10 cellular contexts compared by ENCODE assay signal in the genomic region with DNA sequence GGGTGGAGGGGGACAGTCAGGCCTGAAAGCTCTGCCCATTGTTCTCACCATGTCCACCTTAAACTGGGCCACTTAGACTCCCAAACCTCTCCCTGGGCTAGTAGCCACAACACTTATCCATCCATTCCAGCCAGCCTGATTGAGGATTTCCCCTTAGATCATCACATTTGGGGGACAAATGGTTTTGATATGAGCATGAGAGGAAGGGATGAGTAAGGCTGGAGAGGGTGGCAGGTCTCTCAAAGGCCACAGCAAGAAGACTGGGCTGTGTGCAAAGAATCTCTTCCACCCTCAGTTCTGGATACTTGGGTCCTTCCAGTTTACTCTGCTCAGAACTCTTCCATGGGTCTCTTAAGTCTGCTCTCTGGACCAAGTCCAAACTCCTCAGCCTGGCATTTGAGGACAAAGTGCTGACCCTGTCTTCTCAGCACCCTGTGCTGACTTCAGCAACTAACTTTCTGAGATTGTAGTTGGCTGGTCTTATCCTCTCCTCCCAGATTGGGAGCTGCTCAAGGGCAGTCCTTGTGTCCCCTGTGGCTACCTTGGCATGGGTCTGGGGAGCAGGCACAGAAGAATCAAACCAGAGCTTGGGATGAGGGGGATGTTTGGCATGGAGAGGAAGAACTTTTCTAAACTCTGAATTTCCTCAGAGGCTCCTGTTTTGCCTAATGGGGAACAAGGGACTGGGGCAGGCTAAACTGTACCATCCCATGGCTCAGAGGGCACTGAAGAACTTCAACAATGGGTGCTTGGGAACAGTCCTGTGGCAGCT. TPM values are rescaled to one million over a fixed set of nuclear protein-coding genes. Genes with fewer than 3 reads are reported as not detected.
A peak's percentile ranks its signal among the peaks of the same experiment; 100 is the strongest.
DNase-seq lines count a peak whose midpoint lies in the region; ATAC-seq and TF ChIP-seq lines count a peak whose summit lies in the region.
"Had no signal": no experiment of that assay in that cellular context is flagged by ENCODE, and none has a peak within 500 bp of the region (broad histone marks: within the 10 kb centered on the region; RNA-seq: fewer than 3 reads in every experiment).

No MANE protein-coding gene starts in this region.

- H3K4me1 Mint-ChIP-seq in activated naive CD8-positive, alpha-beta T cell treated with anti-CD3 and anti-CD28 coated beads for 36 hours: peaks cover 60% of the 10 kb centered on the region
- H3K4me1 Mint-ChIP-seq in natural killer cell: peaks cover 68 to 71% of the 10 kb centered on the region in 2 donors

- TF ChIP-seq CTCF in natural killer cell (IDR thresholded peaks at IDR 0.05): no peak

- H3K4me3 Mint-ChIP-seq in activated naive CD8-positive, alpha-beta T cell treated with anti-CD3 and anti-CD28 coated beads for 36 hours: no peak overlapping the region
- H3K4me3 Mint-ChIP-seq in natural killer cell: peak overlapping the region; percentile 42
- H3K4me3 Mint-ChIP-seq: nephron progenitor cell had no signal

- ATAC-seq in natural killer cell (no peak), HG03095 (IDR thresholded peaks at IDR 0.05; ENCODE audit: unreplicated experiment) (no peak), GM18907 (IDR thresholded peaks at IDR 0.05; ENCODE audit: unreplicated experiment) (no peak)
- ATAC-seq: Panc1 had no signal

- no peaks in the 10 kb centered on the region for H3K9me3 Mint-ChIP-seq in activated naive CD8-positive, alpha-beta T cell treated with anti-CD3 and anti-CD28 coated beads for 36 hours
- H3K9me3 Mint-ChIP-seq in natural killer cell: no peaks in the 10 kb centered on the region
- H3K9me3 Mint-ChIP-seq: nephron progenitor cell had no signal

- H3K27me3 Mint-ChIP-seq in activated naive CD8-positive, alpha-beta T cell treated with anti-CD3 and anti-CD28 coated beads for 36 hours: no peaks in the 10 kb centered on the region
- H3K27me3 Mint-ChIP-seq in natural killer cell (ENCODE audit: low read depth in 2 of 2): no peaks in the 10 kb centered on the region

- intact Hi-C loops in natural killer cell (cut with micrococcal nuclease): loop anchor here (1.0 to 10.0 kb wide), 2 partner anchors 11 to 233 kb away; a partner anchor contains a TSS

- H3K36me3 Mint-ChIP-seq in activated naive CD8-positive, alpha-beta T cell treated with anti-CD3 and anti-CD28 coated beads for 36 hours: peaks cover 26% of the 10 kb centered on the region
- no peaks in the 10 kb centered on the region for H3K36me3 Mint-ChIP-seq in natural killer cell

- peak; percentile 45 for DNase-seq in stimulated activated CD4-positive, alpha-beta T cell treated with anti-CD3 and anti-CD28 coated beads, Interleukin-1b, Interleukin-23, amount 100 ng/mL, for 48 hours
- no peak for DNase-seq in stimulated activated CD4-positive, alpha-beta T cell treated with anti-CD3 and anti-CD28 coated beads, Interleukin-4, amount 100 ng/mL, for 4 hours
- no peak for DNase-seq in activated naive CD8-positive, alpha-beta T cell treated with anti-CD3 and anti-CD28 coated beads for 36 hours
- DNase-seq in natural killer cell (no peak), CD1c-positive myeloid dendritic cell (ENCODE audit: extremely low spot score) (no peak), NCI-H2196 (lab: John Stamatoyannopoulos, UW; ENCODE audit: unreplicated experiment) (no peak)
- DNase-seq: nephron progenitor cell had no signal

- H3K27ac Mint-ChIP-seq in activated naive CD8-positive, alpha-beta T cell treated with anti-CD3 and anti-CD28 coated beads for 36 hours: peak overlapping the region; percentile 96
- H3K27ac Mint-ChIP-seq in natural killer cell: peak overlapping the region; percentile 81 to 90
- H3K27ac Mint-ChIP-seq: nephron progenitor cell had no signal

RNA-seq across cellular contexts. Expression of a gene that starts 3.2 kb away (rescaled TPM):
- 10 to 100 TPM; 76.3 to 79.2 TPM for total RNA-seq in activated naive CD8-positive, alpha-beta T cell treated with anti-CD3 and anti-CD28 coated beads for 36 hours
- total RNA-seq in natural killer cell: 100 to 1,000 TPM; 241 to 282 (median 263) TPM

RNA-seq across cellular contexts. Expression of a gene that starts 58.9 kb away (rescaled TPM):
- total RNA-seq in activated naive CD8-positive, alpha-beta T cell treated with anti-CD3 and anti-CD28 coated beads for 36 hours: 10 to 100 TPM; 34.6 to 39.1 TPM
- total RNA-seq in natural killer cell: 10 to 100 TPM; 21.6 to 24.2 (median 22.7) TPM

RNA-seq across cellular contexts. Expression of a gene that starts 59.0 kb away (rescaled TPM):
- 10 to 100 TPM; 32.0 to 32.3 TPM for total RNA-seq in activated naive CD8-positive, alpha-beta T cell treated with anti-CD3 and anti-CD28 coated beads for 36 hours
- 10 to 100 TPM; 17.4 to 19.0 (median 17.9) TPM for total RNA-seq in natural killer cell
